ENCODE assay signal across 16 cellular contexts in genomic region chr9:117092582-117092981, GRCh38.
DNase-seq lines count a peak whose midpoint lies in the region; ATAC-seq, FAIRE-seq and TF ChIP-seq lines count a peak whose summit lies in the region.
"Had no signal": no experiment of that assay in that cellular context is flagged by ENCODE, and none has a peak within 500 bp of the region (broad histone marks: within the 10 kb centered on the region; RNA-seq: fewer than 3 reads in every experiment).

No MANE protein-coding gene starts in this region.

- no peak for TF ChIP-seq RAD21 in K562 (CRISPR knock-in tag; conservative IDR thresholded peaks at IDR 0.05 in 1 of 2, IDR thresholded peaks at IDR 0.05 in 1 of 2)

- no peak for ATAC-seq in K562
- ATAC-seq in GM21825 (IDR thresholded peaks at IDR 0.05; ENCODE audit: unreplicated experiment): no peak

- no peak overlapping the region for H3K4me2 ChIP-seq in K562 (ENCODE audit: insufficient read depth, low read length)
- H3K4me2 ChIP-seq in keratinocyte (ENCODE audit: control insufficient read depth, extremely low read depth, insufficient read depth, low read depth, low read length): no peak overlapping the region
- H3K4me2 ChIP-seq: BLaER1 had no signal

- TF ChIP-seq POLR2A in K562 (conservative IDR thresholded peaks at IDR 0.05): no peak

- BruUV-seq in K562 (replicated peaks; lab: Mats Ljungman, UMichigan): no TSS peak

- H2AFZ ChIP-seq in K562 (ENCODE audit: low read depth, low read length): no peak overlapping the region
- H2AFZ ChIP-seq in keratinocyte (ENCODE audit: control insufficient read depth, low read length): peak overlapping the region; percentile 57

- POLR2A ChIA-PET in K562 (lab: Yijun Ruan, JAX): no interaction called here

- H3K9me1 ChIP-seq in K562 (ENCODE audit: control insufficient read depth, insufficient read depth, low read length) (no peaks in the 10 kb centered on the region), keratinocyte (ENCODE audit: control insufficient read depth, extremely low read depth, insufficient read depth, low read length) (no peaks in the 10 kb centered on the region)

- intact Hi-C loops in K562 (cut with micrococcal nuclease): no loop called here

- no peaks in the 10 kb centered on the region for H3K79me2 ChIP-seq in K562 (ENCODE audit: control insufficient read depth, insufficient read depth, low read length)
- H3K79me2 ChIP-seq in keratinocyte (ENCODE audit: control insufficient read depth, insufficient read depth, low read length): no peaks in the 10 kb centered on the region

- TF ChIP-seq CTCF in K562 (IDR thresholded peaks at IDR 0.05 in 2 of 3, conservative IDR thresholded peaks at IDR 0.05 in 1 of 3; ENCODE audit: insufficient read depth in 2 of 3, low read depth in 1 of 3, low read length in 3 of 3): no peak
- no peak for TF ChIP-seq CTCF in keratinocyte (optimal IDR thresholded peaks at IDR 0.05 in 1 of 3, IDR thresholded peaks at IDR 0.05 in 1 of 3, conservative IDR thresholded peaks at IDR 0.05 in 1 of 3; ENCODE audit: extremely low read depth in 1 of 3, insufficient read depth in 2 of 3, low read length in 3 of 3)

- dilution Hi-C loops in keratinocyte (cut with MboI; ENCODE audit: extremely low pct_ligation_motif_present, low sequenced_read_pairs): no loop called here

- H3K27me3 ChIP-seq in K562 (ENCODE audit: control insufficient read depth in 2 of 2, insufficient read depth in 2 of 2, low read length in 2 of 2) (no peaks in the 10 kb centered on the region), keratinocyte (ENCODE audit: control insufficient read depth, extremely low read depth, insufficient read depth, low read length) (no peaks in the 10 kb centered on the region), HAP-1 (ENCODE audit: low read depth) (no peaks in the 10 kb centered on the region)
- H3K27me3 ChIP-seq: BLaER1, ovary had no signal

- H3K4me1 ChIP-seq in K562 (replicated peaks in 1 of 2; ENCODE audit: control insufficient read depth in 2 of 2, insufficient read depth in 2 of 2, low read length in 2 of 2) (no peaks in the 10 kb centered on the region), keratinocyte (ENCODE audit: control insufficient read depth, extremely low read depth, insufficient read depth, low read length) (peaks cover 7% of the 10 kb centered on the region), HAP-1 (no peaks in the 10 kb centered on the region)
- H3K4me1 ChIP-seq: BLaER1 had no signal

- FAIRE-seq in K562 (lab: Jason Lieb, UNC): no peak
- FAIRE-seq in keratinocyte (lab: Jason Lieb, UNC): peak; percentile 83
- FAIRE-seq: frontal cortex had no signal

- TF ChIP-seq EP300 in K562 (IDR thresholded peaks at IDR 0.05; ENCODE audit: low read length): no peak

- no peaks in the 10 kb centered on the region for H3K36me3 ChIP-seq in K562 (ENCODE audit: control insufficient read depth, insufficient read depth, low read length)
- H3K36me3 ChIP-seq in keratinocyte (ENCODE audit: control insufficient read depth in 2 of 2, extremely low read depth in 1 of 2, insufficient read depth in 2 of 2, low read length in 2 of 2): no peaks in the 10 kb centered on the region
- H3K36me3 ChIP-seq in HAP-1 (replicated peaks): no peaks in the 10 kb centered on the region
- H3K36me3 ChIP-seq: BLaER1, ovary had no signal

- H3K27ac ChIP-seq in K562 (ENCODE audit: extremely low read depth, low read depth, low read length) (no peak overlapping the region), keratinocyte (ENCODE audit: control insufficient read depth, insufficient read depth, low read length) (no peak overlapping the region)
- H3K27ac ChIP-seq: BLaER1, ovary had no signal

- H4K20me1 ChIP-seq in K562 (replicated peaks; ENCODE audit: control insufficient read depth, insufficient read depth, low read length) (no peaks in the 10 kb centered on the region), keratinocyte (ENCODE audit: control insufficient read depth, extremely low read depth, insufficient read depth, low read length) (no peaks in the 10 kb centered on the region)
- H4K20me1 ChIP-seq: BLaER1 had no signal

- H3K4me3 ChIP-seq in K562 (no peak overlapping the region), keratinocyte (ENCODE audit: control insufficient read depth in 2 of 3, extremely low read depth in 1 of 3, insufficient read depth in 2 of 3, low read depth in 1 of 3, low read length in 3 of 3) (no peak overlapping the region), HAP-1 (no peak overlapping the region)
- H3K4me3 ChIP-seq: BLaER1, ovary had no signal

- WGBS in K562 (ENCODE audit: insufficient coverage, low coverage, missing lambda C conversion rate): 0% methylated on average over 1 of the region's 1 CpG

- H3K9ac ChIP-seq in K562 (ENCODE audit: insufficient read depth in 1 of 2, low read depth in 2 of 2, low read length in 2 of 2) (no peak overlapping the region), keratinocyte (ENCODE audit: control insufficient read depth, extremely low read depth, insufficient read depth, low read length) (no peak overlapping the region)
- H3K9ac ChIP-seq: BLaER1 had no signal

- no peaks in the 10 kb centered on the region for H3K9me3 ChIP-seq in K562 (replicated peaks; ENCODE audit: control insufficient read depth, insufficient read depth, low read depth, low read length)
- no peaks in the 10 kb centered on the region for H3K9me3 ChIP-seq in keratinocyte (ENCODE audit: control insufficient read depth, low read depth, low read length)
- no peaks in the 10 kb centered on the region for H3K9me3 ChIP-seq in HAP-1
- H3K9me3 ChIP-seq: BLaER1, ovary had no signal

- DNase-seq in EH (ENCODE audit: low read depth) (peak; percentile 69), HPDE6-E6E7 (ENCODE audit: extremely low spot score) (peak; percentile 29), K562 (ENCODE audit: extremely low read depth in 1 of 4, low spot score in 3 of 4) (no peak), keratinocyte (ENCODE audit: low read depth, low spot score) (no peak), HAP-1 (ENCODE audit: low spot score in 2 of 2) (no peak), NCI-H1930 (lab: John Stamatoyannopoulos, UW) (no peak)
- DNase-seq: activated naive CD4-positive, alpha-beta T cell treated with anti-CD3 and anti-CD28 coated beads, Interleukin-2, amount 50 U/mL, for 16 hours; effector CD4-positive, alpha-beta T cell; NCI-H1417; NCI-H510A; ovary; stimulated activated naive CD4-positive, alpha-beta T cell treated with Interleukin-2 at 50 U/mL for 16 hours; SW 1271 had no signal

- in situ Hi-C loops in K562 (cut with MboI) (no loop called here), HAP-1 (cut with MboI; ENCODE audit: low sequenced_read_pairs) (no loop called here)

- CTCF ChIA-PET in K562 (lab: Yijun Ruan, JAX; ENCODE audit: low intra/inter-chr PET ratio): no interaction called here

TF ChIP-seq in K562, 482 proteins besides CTCF, POLR2A, EP300 and RAD21 (continues in another document):
- no peak for TF ChIP-seq MAX (CRISPR knock-in tag; IDR thresholded peaks at IDR 0.05)
- TF ChIP-seq TEAD1 (CRISPR knock-in tag; IDR thresholded peaks at IDR 0.05): no peak
- no peak for TF ChIP-seq HDGF (IDR thresholded peaks at IDR 0.05)
- no peak for TF ChIP-seq HMGXB4 (CRISPR knock-in tag; IDR thresholded peaks at IDR 0.05)
- no peak for TF ChIP-seq ZSCAN29 (IDR thresholded peaks at IDR 0.05)
- peak; percentile 58; the same call in 1 of the 2 replicates for TF ChIP-seq MAFG (tag; conservative IDR thresholded peaks at IDR 0.05)
- TF ChIP-seq E2F8 (IDR thresholded peaks at IDR 0.05; ENCODE audit: low read depth, partially characterized antibody): no peak
- 0 out of 2 replicates have a peak, but pooled peaks have one; percentile 13 for TF ChIP-seq MAFF (IDR thresholded peaks at IDR 0.05; ENCODE audit: low read length)
- no peak for TF ChIP-seq NCOR1 (IDR thresholded peaks at IDR 0.05)
- no peak for TF ChIP-seq FOSL1 (tag; conservative IDR thresholded peaks at IDR 0.05)
- no peak for TF ChIP-seq LEF1 (IDR thresholded peaks at IDR 0.05)
- TF ChIP-seq ADNP (tag; IDR thresholded peaks at IDR 0.05): no peak

Comparison
In these comparisons a context has a peak if more than half of its experiments do, and no peak if none do; other contexts are left out.
1. DNase-seq: peak in EH (single experiment) and HPDE6-E6E7 (single experiment); none in K562 (0 of 4), keratinocyte (single experiment), HAP-1 (0 of 2) and NCI-H1930 (0 of 2).